Comparison of ENCODE assay signal across 30 cellular contexts in the genomic region with DNA sequence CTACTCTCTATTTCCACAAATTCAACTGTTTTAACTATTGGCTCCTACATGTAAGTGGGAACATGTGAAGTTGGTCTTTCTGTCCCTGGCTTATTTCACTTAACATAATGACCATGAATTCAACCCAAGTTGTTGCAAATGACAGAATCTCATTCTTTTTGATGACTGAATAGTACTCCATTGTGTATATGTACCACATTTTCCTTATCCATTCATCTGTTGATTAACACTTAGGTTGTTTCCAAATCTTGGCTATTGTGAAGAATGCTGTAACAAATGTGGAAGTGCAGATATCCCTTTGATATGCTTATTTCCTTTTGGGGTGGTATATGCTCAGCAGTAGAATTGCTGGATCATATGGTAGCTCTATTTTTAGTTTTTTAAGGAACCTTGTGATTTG. TPM values are rescaled to one million over a fixed set of nuclear protein-coding genes. Genes with fewer than 3 reads are reported as not detected.
"Had no signal": no experiment of that assay in that cellular context is flagged by ENCODE, and none has a peak within 500 bp of the region (broad histone marks: within the 10 kb centered on the region; RNA-seq: fewer than 3 reads in every experiment).

No MANE protein-coding gene starts in this region.

- H3K4me3 ChIP-seq: stomach, suprapubic skin, testis, thoracic aorta, thyroid gland, tibial artery, tibial nerve, transverse colon, upper lobe of left lung, upper lobe of right lung, uterus, vagina had no signal

- H3K27ac ChIP-seq: stomach, suprapubic skin, testis, thoracic aorta, thyroid gland, tibial artery, tibial nerve, transverse colon, upper lobe of left lung, upper lobe of right lung, uterus, vagina had no signal

- H3K9me3 ChIP-seq: suprapubic skin, testis, thoracic aorta, thyroid gland, tibial artery, transverse colon, upper lobe of left lung, upper lobe of right lung, uterus, vagina had no signal

- FAIRE-seq: urothelium cell line had no signal

- ATAC-seq: stimulated activated effector memory CD8-positive, alpha-beta T cell treated with anti-CD3 and anti-CD28 coated beads, Interleukin-12 subunit alpha, Interleukin-12 subunit beta, amount 100 ng/mL, for 72 hours; stimulated activated memory B cell treated with anti-CD40 and anti-IgM and Interleukin-4, amounts not matched to agents 10 μg/mL and 1 μg/mL and 100 μg/mL, for 72 hours; stimulated activated naive B cell treated with anti-CD40 and anti-IgM and Interleukin-4, amounts not matched to agents 10 μg/mL and 1 μg/mL and 100 μg/mL, for 72 hours; stimulated activated naive CD8-positive, alpha-beta T cell treated with anti-CD3 and anti-CD28 coated beads, Interleukin-15, amount 100 ng/mL, for 72 hours; stimulated activated naive CD8-positive, alpha-beta T cell treated with anti-CD3 and anti-CD28 coated beads, Interleukin-15, Interleukin-2, amounts not matched to agents 100 U/mL and 50 U/mL, for 24 hours; upper lobe of right lung had no signal

- H3K4me1 ChIP-seq: stomach, suprapubic skin, testis, thyroid gland, tibial artery, tibial nerve, transverse colon, upper lobe of left lung, upper lobe of right lung, uterus, vagina had no signal

- DNase-seq: stimulated activated CD4-positive, alpha-beta T cell treated with anti-CD3 and anti-CD28 coated beads, Interleukin-2, amount 100 ng/mL, for 48 hours; stimulated activated CD4-positive, alpha-beta T cell treated with anti-CD3 and anti-CD28 coated beads, Interleukin-4, amount 100 ng/mL, for 1 hour; stimulated activated CD4-positive, alpha-beta T cell treated with anti-CD3 and anti-CD28 coated beads, Interleukin-4, amount 100 ng/mL, for 24 hours; stimulated activated CD4-positive, alpha-beta T cell treated with anti-CD3 and anti-CD28 coated beads, Interleukin-4, amount 100 ng/mL, for 4 hours; stimulated activated CD8-positive, alpha-beta memory T cell treated with anti-CD3 and anti-CD28 coated beads, Interleukin-4, amount 100 ng/mL, for 48 hours; stimulated activated naive B cell treated with anti-CD40 and anti-IgM and Interleukin-4, amounts not matched to agents 10 μg/mL and 1 μg/mL and 100 μg/mL, for 72 hours; stimulated activated naive CD4-positive, alpha-beta T cell; stimulated activated naive CD4-positive, alpha-beta T cell treated with Interleukin-2 at 50 U/mL for 16 hours; stimulated activated naive CD8-positive, alpha-beta T cell treated with anti-CD3 and anti-CD28 coated beads, Interleukin-15, amount 100 ng/mL, for 72 hours; stimulated activated naive CD8-positive, alpha-beta T cell treated with anti-CD3 and anti-CD28 coated beads, Interleukin-15, Interleukin-2, amounts not matched to agents 100 U/mL and 50 U/mL, for 24 hours; stomach; substantia nigra; testis; thyroid gland; tibial artery; transverse colon; trophoblast cell; upper lobe of left lung; upper lobe of right lung; uterus had no signal

- H3K36me3 ChIP-seq: stomach, suprapubic skin, thoracic aorta, thyroid gland, tibial artery, tibial nerve, transverse colon, upper lobe of left lung, upper lobe of right lung, uterus, vagina had no signal

- H3K27me3 ChIP-seq: stomach, suprapubic skin, testis, thyroid gland, tibial artery, tibial nerve, transverse colon, upper lobe of left lung, upper lobe of right lung, uterus, vagina had no signal

RNA-seq across cellular contexts. Expression of gene GBP6, which starts 33.0 kb away (rescaled TPM):
- total RNA-seq: subcutaneous adipose tissue, tibial nerve, transverse colon, ureter, uterus had no signal
- polyA plus RNA-seq: urinary bladder had no signal
